Comparison of ENCODE assay signal across 25 cellular contexts in genomic region chr7:148813890-148814289, GRCh38.
"Had no signal": no experiment of that assay in that cellular context is flagged by ENCODE, and none has a peak within 500 bp of the region (broad histone marks: within the 10 kb centered on the region; RNA-seq: fewer than 3 reads in every experiment).

No MANE protein-coding gene starts in this region.

- H3K27me3 Mint-ChIP-seq: dendritic cell treated with granulocyte-macrophage colony-stimulating factor and Interleukin-4, amounts not matched to agents 40 ng/mL and 50 ng/mL, for 4 days; memory B cell; naive B cell; progenitor cell of endocrine pancreas; type B pancreatic cell had no signal

- DNase-seq: effector memory CD4-positive, alpha-beta T cell; foreskin keratinocyte; heart left ventricle; kidney; mucosa of descending colon; naive B cell; right lobe of liver; small intestine; stimulated activated CD4-positive, alpha-beta T cell treated with anti-CD3 and anti-CD28 coated beads, Interleukin-15, amount 100 ng/mL, for 24 hours; stimulated activated CD4-positive, alpha-beta T cell treated with anti-CD3 and anti-CD28 coated beads, Interleukin-2, amount 100 ng/mL, for 48 hours; stimulated activated naive CD4-positive, alpha-beta T cell treated with Interleukin-2 at 50 U/mL for 16 hours; stomach; thyroid gland had no signal

- H3K4me1 ChIP-seq: esophagus muscularis mucosa, foreskin keratinocyte, gastroesophageal sphincter, heart left ventricle, neural progenitor cell, right lobe of liver, stomach, thyroid gland had no signal

- H3K36me3 Mint-ChIP-seq: naive B cell had no signal

- H3K27ac ChIP-seq: esophagus muscularis mucosa, foreskin keratinocyte, gastroesophageal sphincter, heart left ventricle, hepatocyte, neural progenitor cell, parathyroid adenoma, right lobe of liver, stomach, thyroid gland had no signal

- H3K9me3 ChIP-seq: esophagus muscularis mucosa, gastroesophageal sphincter, heart left ventricle, mucosa of descending colon, right lobe of liver, stomach, thyroid gland had no signal

- ATAC-seq: foreskin keratinocyte, gastroesophageal sphincter, heart left ventricle, left lobe of liver, mucosa of descending colon, right lobe of liver had no signal

- H3K4me3 ChIP-seq: esophagus muscularis mucosa, gastroesophageal sphincter, heart left ventricle, hepatocyte, lung, mucosa of descending colon, neural progenitor cell, right lobe of liver, stomach, thyroid gland had no signal

- H3K9me3 Mint-ChIP-seq: dendritic cell treated with granulocyte-macrophage colony-stimulating factor and Interleukin-4, amounts not matched to agents 40 ng/mL and 50 ng/mL, for 4 days; memory B cell; naive B cell; nephron; neural progenitor cell; type B pancreatic cell had no signal

- H3K36me3 ChIP-seq: gastroesophageal sphincter, thyroid gland had no signal

- H3K4me3 Mint-ChIP-seq: dendritic cell treated with granulocyte-macrophage colony-stimulating factor and Interleukin-4, amounts not matched to agents 40 ng/mL and 50 ng/mL, for 4 days; memory B cell; nephron; neural progenitor cell; type B pancreatic cell had no signal

- H3K4me1 Mint-ChIP-seq: nephron had no signal

- H3K27ac Mint-ChIP-seq: dendritic cell treated with granulocyte-macrophage colony-stimulating factor and Interleukin-4, amounts not matched to agents 40 ng/mL and 50 ng/mL, for 4 days; nephron; neural progenitor cell; progenitor cell of endocrine pancreas; type B pancreatic cell had no signal
